In the genomic region with DNA sequence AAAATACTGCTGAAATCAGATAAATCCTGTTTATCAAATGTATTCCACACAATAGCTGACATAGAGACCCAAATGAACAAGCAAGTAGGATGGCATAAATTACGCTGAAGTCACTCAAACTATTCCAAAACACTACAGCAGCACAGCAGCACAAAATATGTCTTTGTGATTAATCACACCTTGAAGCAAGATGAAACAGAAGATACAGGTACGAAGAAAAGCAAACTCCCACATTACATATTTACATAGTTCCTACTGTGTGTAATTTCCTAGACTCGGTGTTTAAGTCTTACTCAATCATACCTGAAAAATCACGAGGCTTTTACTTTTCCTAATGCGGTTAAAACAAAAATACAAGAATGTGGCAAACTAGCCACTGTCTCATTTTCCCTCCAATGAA, we compare ENCODE assay signal across 14 cellular contexts. TPM values are rescaled to one million over a fixed set of nuclear protein-coding genes. Genes with fewer than 3 reads are reported as not detected.
DNase-seq lines count a peak whose midpoint lies in the region; ATAC-seq and TF ChIP-seq lines count a peak whose summit lies in the region.
"Had no signal": no experiment of that assay in that cellular context is flagged by ENCODE, and none has a peak within 500 bp of the region (broad histone marks: within the 10 kb centered on the region; RNA-seq: fewer than 3 reads in every experiment).

No MANE protein-coding gene starts in this region.

- peak overlapping the region; percentile 28 for H3K27ac Mint-ChIP-seq in MCF 10A (ENCODE audit: low read depth, unreplicated experiment)

- H3K4me3 Mint-ChIP-seq in MCF 10A (ENCODE audit: unreplicated experiment) = no peak overlapping the region

- peaks cover 97% of the 10 kb centered on the region for H3K79me2 ChIP-seq in KMS-11 (ENCODE audit: insufficient read depth, low read depth)

- H3K9ac ChIP-seq in KMS-11 = no peak overlapping the region

- H3K4me2 ChIP-seq in KMS-11 = no peak overlapping the region

- peaks cover 23% of the 10 kb centered on the region for H4K20me1 ChIP-seq in KMS-11 (ENCODE audit: insufficient read depth)

- DNase-seq in MCF 10A (ENCODE audit: unreplicated experiment) (no peak), breast epithelium (ENCODE audit: low spot score in 2 of 2) (no peak), epithelial cell of esophagus (ENCODE audit: low read depth) (peak; percentile 58), suprapubic skin (ENCODE audit: low spot score in 2 of 2) (no peak)
- DNase-seq: BE2C, IMR-90, NCI-H1417, NCI-H2029, NCI-H2171 treated with DMSO at 0.1 percent for 48 hours, NCI-H510A, SIG-M5 had no signal

- H3K4me3 ChIP-seq in breast epithelium (no peak overlapping the region), KMS-11 (IDR thresholded peaks at IDR 0.05; ENCODE audit: insufficient read depth, low read depth, low read length) (no peak overlapping the region), epithelial cell of esophagus (ENCODE audit: low read length) (no peak overlapping the region), suprapubic skin (no peak overlapping the region)

- H2AFZ ChIP-seq in KMS-11 (ENCODE audit: low read depth) = no peak overlapping the region

- ATAC-seq in HG03520 (IDR thresholded peaks at IDR 0.05; ENCODE audit: unreplicated experiment) = no peak
- no peak for ATAC-seq in HG03280 (IDR thresholded peaks at IDR 0.05; ENCODE audit: unreplicated experiment)

- H3K36me3 ChIP-seq in breast epithelium (no peaks in the 10 kb centered on the region), KMS-11 (ENCODE audit: insufficient read depth) (no peaks in the 10 kb centered on the region; the same call in 1 of the 2 replicates), suprapubic skin (no peaks in the 10 kb centered on the region)

- no peak for TF ChIP-seq EP300 in suprapubic skin (IDR thresholded peaks at IDR 0.05)

- no TSS peak for BruUV-seq in MCF 10A (replicated peaks; lab: Mats Ljungman, UMichigan)

- peaks cover 0 to 9% of the 10 kb centered on the region in 2 donors for H3K4me1 ChIP-seq in breast epithelium
- H3K4me1 ChIP-seq in KMS-11 (ENCODE audit: low read depth, poor library complexity, severe bottlenecking) = peaks cover 60% of the 10 kb centered on the region
- H3K4me1 ChIP-seq in suprapubic skin = peaks cover 81% of the 10 kb centered on the region

- H3K27me3 ChIP-seq in breast epithelium (no peaks in the 10 kb centered on the region), KMS-11 (ENCODE audit: insufficient read depth, low read depth) (no peaks in the 10 kb centered on the region), suprapubic skin (no peaks in the 10 kb centered on the region)
- H3K27me3 ChIP-seq: BE2C had no signal

- peaks cover 9% of the 10 kb centered on the region for H3K36me3 Mint-ChIP-seq in MCF 10A (ENCODE audit: insufficient read depth, unreplicated experiment)

- 55% methylated on average over 5 of the region's 5 CpGs for whole genome bisulfite sequencing in suprapubic skin

- intact Hi-C loops in MCF 10A (cut with micrococcal nuclease) = no loop called here
- intact Hi-C loops in breast epithelium (cut with DNase I; ENCODE audit: low total_unique reads) = no loop called here

- no peak for TF ChIP-seq POLR2A in breast epithelium (IDR thresholded peaks at IDR 0.05)
- no peak for TF ChIP-seq POLR2A in suprapubic skin (IDR thresholded peaks at IDR 0.05)

- H3K27ac ChIP-seq in breast epithelium = no peak overlapping the region
- peak overlapping the region; percentile 5; the same call in 1 of the 2 replicates for H3K27ac ChIP-seq in KMS-11
- peak overlapping the region; percentile 51 for H3K27ac ChIP-seq in suprapubic skin

- no peaks in the 10 kb centered on the region for H3K9me3 Mint-ChIP-seq in MCF 10A (ENCODE audit: unreplicated experiment)

- TF ChIP-seq CTCF in MCF 10A (IDR thresholded peaks at IDR 0.05; ENCODE audit: unreplicated experiment) (no peak), breast epithelium (IDR thresholded peaks at IDR 0.05) (no peak), KMS-11 (conservative IDR thresholded peaks at IDR 0.05; ENCODE audit: low read depth, low read length) (no peak), epithelial cell of esophagus (IDR thresholded peaks at IDR 0.05; ENCODE audit: insufficient read depth, low read depth, low read length, missing control alignments) (no peak), suprapubic skin (IDR thresholded peaks at IDR 0.05) (no peak)

- H3K4me1 Mint-ChIP-seq in MCF 10A (ENCODE audit: insufficient read depth, unreplicated experiment) = peaks cover 27% of the 10 kb centered on the region

- H3K27me3 Mint-ChIP-seq in MCF 10A (ENCODE audit: insufficient read depth, unreplicated experiment) = no peaks in the 10 kb centered on the region

- POLR2A ChIA-PET in MCF 10A (lab: Yijun Ruan, JAX) = interaction anchor here (0.6 kb wide), 1 partner anchor 17 kb away, joined by 3 read pairs; no protein-coding TSS in a partner anchor

- CTCF ChIA-PET in MCF 10A (lab: Yijun Ruan, JAX) = no interaction called here

- H3K9me3 ChIP-seq in breast epithelium (no peaks in the 10 kb centered on the region), suprapubic skin (no peaks in the 10 kb centered on the region)
- H3K9me3 ChIP-seq: BE2C had no signal

RNA-seq across cellular contexts. Expression of a gene that starts 38.3 kb away (rescaled TPM):
- total RNA-seq in MCF 10A (2022) (24.3 and 29.8 TPM in 2 replicates), breast epithelium (10 to 100 TPM; 22.6 to 36.7 (median 33.4) TPM), suprapubic skin (10 to 100 TPM; 29.7 to 39.6 (median 30.5) TPM)

Comparison
In these comparisons a context has a peak if more than half of its experiments do, and no peak if none do; other contexts are left out.
1. H3K27ac ChIP-seq: peak in KMS-11 (single experiment) and suprapubic skin (single experiment); none in breast epithelium (0 of 2).